ENCODE assay signal across 8 cellular contexts in the genomic region with DNA sequence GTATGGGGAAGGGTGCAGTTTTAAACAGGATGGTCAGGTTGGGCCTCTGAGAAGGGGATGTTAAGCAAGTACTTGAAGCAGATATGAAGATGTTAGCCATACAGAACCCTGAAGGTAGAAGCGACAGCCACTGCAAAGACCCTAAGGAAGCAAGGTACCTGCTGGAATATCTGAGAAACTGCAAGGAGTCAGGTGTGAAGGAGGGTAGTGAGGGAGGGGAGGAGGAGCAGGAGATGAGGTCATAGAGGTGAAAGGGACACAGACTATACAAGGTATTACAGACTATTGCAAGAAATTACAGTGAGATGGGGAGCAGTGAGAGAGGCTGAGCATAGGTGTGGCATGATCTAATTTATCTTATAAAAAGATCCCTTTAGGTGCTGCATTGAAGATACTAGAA. TPM values are rescaled to one million over a fixed set of nuclear protein-coding genes. Genes with fewer than 3 reads are reported as not detected.
"Had no signal": no experiment of that assay in that cellular context is flagged by ENCODE, and none has a peak within 500 bp of the region (broad histone marks: within the 10 kb centered on the region; RNA-seq: fewer than 3 reads in every experiment).

No MANE protein-coding gene starts in this region.

- H3K27ac ChIP-seq: GM23248 had no signal

- H3K4me1 Mint-ChIP-seq: H9, IgD-negative memory B cell had no signal

- H3K4me3 ChIP-seq: GM23248 had no signal

- H3K27me3 Mint-ChIP-seq: IgD-negative memory B cell had no signal

- H3K4me3 Mint-ChIP-seq: H9, IgD-negative memory B cell had no signal

- FAIRE-seq: H1, H54, HTR-8/SVneo had no signal

- H3K9ac ChIP-seq: GM23248 had no signal

- H3K36me3 Mint-ChIP-seq: IgD-negative memory B cell had no signal

- H3K27ac Mint-ChIP-seq: IgD-negative memory B cell had no signal

- H2AFZ ChIP-seq: GM23248 had no signal

- DNase-seq: GM23248, H9, KBM-7 had no signal

RNA-seq across cellular contexts. Expression of a gene that starts 22.2 kb away (rescaled TPM):
- total RNA-seq: GM23248, H1, H9, HT-29 had no signal
- polyA plus RNA-seq: GM23248, H1, IgD-negative memory B cell had no signal

RNA-seq across cellular contexts. Expression of a gene that starts 50.1 kb away (rescaled TPM):
- total RNA-seq: GM23248, H1, H9, HT-29 had no signal
- polyA plus RNA-seq: GM23248, H1, IgD-negative memory B cell had no signal
